ENCODE assay signal across 10 cellular contexts in the genomic region with DNA sequence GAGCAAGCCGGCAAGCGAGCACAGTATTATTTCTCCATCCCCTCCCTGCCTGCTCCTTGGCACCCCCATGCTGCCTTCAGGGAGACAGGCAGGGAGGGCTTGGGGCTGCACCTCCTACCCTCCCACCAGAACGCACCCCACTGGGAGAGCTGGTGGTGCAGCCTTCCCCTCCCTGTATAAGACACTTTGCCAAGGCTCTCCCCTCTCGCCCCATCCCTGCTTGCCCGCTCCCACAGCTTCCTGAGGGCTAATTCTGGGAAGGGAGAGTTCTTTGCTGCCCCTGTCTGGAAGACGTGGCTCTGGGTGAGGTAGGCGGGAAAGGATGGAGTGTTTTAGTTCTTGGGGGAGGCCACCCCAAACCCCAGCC. TPM values are rescaled to one million over a fixed set of nuclear protein-coding genes. Genes with fewer than 3 reads are reported as not detected.
DNase-seq lines count a peak whose midpoint lies in the region; ATAC-seq lines count a peak whose summit lies in the region.
"Had no signal": no experiment of that assay in that cellular context is flagged by ENCODE, and none has a peak within 500 bp of the region (broad histone marks: within the 10 kb centered on the region; RNA-seq: fewer than 3 reads in every experiment).

No MANE protein-coding gene starts in this region.

- H3K4me3 ChIP-seq in adipocyte (ENCODE audit: low read length) (no peak overlapping the region), mesendoderm (ENCODE audit: low read length) (no peak overlapping the region)
- H3K4me3 ChIP-seq: body of pancreas, thyroid gland had no signal

- no CpG with 5 or more reads among the region's 7 CpGs for WGBS in mesendoderm (ENCODE audit: extremely low coverage, insufficient coverage, low lambda C conversion rate)

- H3K4me2 ChIP-seq in mesendoderm (ENCODE audit: low read length), result no peak overlapping the region

- no peak overlapping the region for H2BK15ac ChIP-seq in mesendoderm (replicated peaks; ENCODE audit: low read depth)

- H4K8ac ChIP-seq in mesendoderm (ENCODE audit: low read depth, low read length), result no peak overlapping the region

- no peak overlapping the region for H3K23ac ChIP-seq in mesendoderm (ENCODE audit: low read length)

- H3K27me3 ChIP-seq in adipocyte (replicated peaks; ENCODE audit: control insufficient read depth, insufficient read depth, low read length) (no peaks in the 10 kb centered on the region), mesendoderm (ENCODE audit: insufficient read depth, low read length, poor library complexity) (peaks cover 17% of the 10 kb centered on the region)

- H3K36me3 ChIP-seq in adipocyte (ENCODE audit: control insufficient read depth, insufficient read depth, low read length, severe bottlenecking), result peaks cover 62% of the 10 kb centered on the region
- peaks cover 2% of the 10 kb centered on the region for H3K36me3 ChIP-seq in mesendoderm (ENCODE audit: control insufficient read depth, insufficient read depth, low read length)
- H3K36me3 ChIP-seq: thyroid gland had no signal

- ATAC-seq in left ventricle myocardium superior (no peak), GM19328 (IDR thresholded peaks at IDR 0.05; ENCODE audit: unreplicated experiment) (no peak), HG02840 (IDR thresholded peaks at IDR 0.05; ENCODE audit: low FRiP score, unreplicated experiment) (no peak)

- H3K56ac ChIP-seq in mesendoderm (ENCODE audit: low read length), result no peak overlapping the region

- H2BK120ac ChIP-seq in mesendoderm (ENCODE audit: low read depth, low read length), result no peak overlapping the region

- H3K4me1 ChIP-seq in adipocyte (ENCODE audit: control insufficient read depth, insufficient read depth, low read length) (peaks cover 37% of the 10 kb centered on the region), mesendoderm (ENCODE audit: control insufficient read depth, low read depth, low read length) (no peaks in the 10 kb centered on the region)

- DNase-seq in left ventricle myocardium superior (peak; percentile 30), cardiac septum (ENCODE audit: low spot score) (no peak), adipocyte (ENCODE audit: low read depth) (no peak), mesendoderm (peak; percentile 41), COLO829 (ENCODE audit: low spot score) (no peak), NCI-H1092 treated with DMSO at 0.1 percent for 48 hours (lab: John Stamatoyannopoulos, UW) (no peak)

- H3K79me1 ChIP-seq in mesendoderm (ENCODE audit: low read length), result no peaks in the 10 kb centered on the region

- intact Hi-C loops in left ventricle myocardium superior (cut with micrococcal nuclease) (no loop called here), cardiac septum (cut with DNase I) (loop anchor here (5.0 kb wide), 1 partner anchor 245 kb away; the partner anchor contains the start of genes GLI1 and INHBE)

- no peaks in the 10 kb centered on the region for H3K79me2 ChIP-seq in mesendoderm (ENCODE audit: control insufficient read depth, insufficient read depth, low read length)

- H2AK5ac ChIP-seq in mesendoderm (ENCODE audit: low read length), result no peak overlapping the region

- H3K27ac ChIP-seq in mesendoderm (ENCODE audit: low read depth, low read length), result no peak overlapping the region
- H3K27ac ChIP-seq: body of pancreas, thyroid gland had no signal

- H3K9me3 ChIP-seq in adipocyte (ENCODE audit: control insufficient read depth, low read length), result no peaks in the 10 kb centered on the region
- H3K9me3 ChIP-seq: body of pancreas, thyroid gland had no signal

- no peak overlapping the region for H3K4ac ChIP-seq in mesendoderm (ENCODE audit: low read depth, low read length)

- H2BK5ac ChIP-seq in mesendoderm (ENCODE audit: low read length), result no peak overlapping the region

- H4K5ac ChIP-seq in mesendoderm (ENCODE audit: low read length), result no peak overlapping the region

- H3K9ac ChIP-seq in adipocyte (ENCODE audit: low read length), result peak overlapping the region; percentile 34
- H3K9ac ChIP-seq in mesendoderm (ENCODE audit: low read length), result no peak overlapping the region

- no peak overlapping the region for H3K18ac ChIP-seq in mesendoderm (ENCODE audit: low read length)

RNA-seq across cellular contexts. Expression of gene NXPH4, which starts 3.9 kb away (rescaled TPM):
- 1.8 TPM for total RNA-seq in left ventricle myocardium superior
- total RNA-seq in cardiac septum, result 20.0 TPM
- 0.52 TPM for polyA plus RNA-seq in mesendoderm (2013, experiment 1 of 2)
- polyA plus RNA-seq in mesendoderm (2013, experiment 2 of 2), result 0.42 TPM

RNA-seq across cellular contexts. Expression of gene SHMT2, which starts 16.8 kb away (rescaled TPM):
- total RNA-seq in left ventricle myocardium superior (33.4 TPM), cardiac septum (38.8 TPM)
- 223 TPM for polyA plus RNA-seq in mesendoderm (2013, experiment 1 of 2)
- 222 TPM for polyA plus RNA-seq in mesendoderm (2013, experiment 2 of 2)

RNA-seq across cellular contexts. Expression of gene STAC3, which starts 38.3 kb away (rescaled TPM):
- 1.4 TPM for total RNA-seq in left ventricle myocardium superior
- 0.94 TPM for total RNA-seq in cardiac septum
- polyA plus RNA-seq in mesendoderm (2013, experiment 1 of 2), result 0.24 TPM
- 0.42 TPM for polyA plus RNA-seq in mesendoderm (2013, experiment 2 of 2)

Comparison
In these comparisons a context has a peak if more than half of its experiments do, and no peak if none do; other contexts are left out.
1. DNase-seq: peak in left ventricle myocardium superior (single experiment) and mesendoderm (single experiment); none in cardiac septum (single experiment), adipocyte (single experiment), COLO829 (single experiment) and NCI-H1092 treated with DMSO at 0.1 percent for 48 hours (single experiment).